ENCODE assay signal across 2 cellular contexts in genomic region chr5:90227688-90228087, GRCh38.
TF ChIP-seq lines count a peak whose summit lies in the region.

No MANE protein-coding gene starts in this region.

TF ChIP-seq in GM23338, 12 proteins besides CTCF, POLR2A, EP300 and RAD21 (continued from another document):
- TF ChIP-seq EZH2 (IDR thresholded peaks at IDR 0.05; ENCODE audit: low read depth, unreplicated experiment) = no peak
- TF ChIP-seq CREB1 (CRISPR knock-in tag; IDR thresholded peaks at IDR 0.05; ENCODE audit: low read depth) = no peak
- no peak for TF ChIP-seq REST (IDR thresholded peaks at IDR 0.05; ENCODE audit: unreplicated experiment)
- no peak for TF ChIP-seq POLR2AphosphoS5 (IDR thresholded peaks at IDR 0.05; ENCODE audit: low read depth)
- no peak for TF ChIP-seq JUNB (IDR thresholded peaks at IDR 0.05; ENCODE audit: unreplicated experiment)
- TF ChIP-seq ZNF331 (CRISPR knock-in tag; IDR thresholded peaks at IDR 0.05; ENCODE audit: low read depth) = no peak
- TF ChIP-seq NANOG (IDR thresholded peaks at IDR 0.05; ENCODE audit: borderline replicate concordance) = no peak
- TF ChIP-seq ZNF462 (CRISPR knock-in tag; IDR thresholded peaks at IDR 0.05) = no peak
- TF ChIP-seq EZH2phosphoT487 (IDR thresholded peaks at IDR 0.05; ENCODE audit: unreplicated experiment) = no peak
- no peak for TF ChIP-seq ETS1 (IDR thresholded peaks at IDR 0.05)
- no peak for TF ChIP-seq STAT1 (IDR thresholded peaks at IDR 0.05; ENCODE audit: unreplicated experiment)
TF ChIP-seq in GM23338: peak in this region for 0.

TF ChIP-seq in HepG2, 621 proteins besides CTCF, POLR2A, EP300 and RAD21:
- no peak for TF ChIP-seq NCOR1 (IDR thresholded peaks at IDR 0.05; ENCODE audit: borderline replicate concordance, low read length)
- no peak for TF ChIP-seq TFDP1 (CRISPR knock-in tag; IDR thresholded peaks at IDR 0.05; ENCODE audit: borderline replicate concordance)
- no peak for TF ChIP-seq RARA (CRISPR knock-in tag; IDR thresholded peaks at IDR 0.05)
- TF ChIP-seq ATF5 (CRISPR knock-in tag; IDR thresholded peaks at IDR 0.05; ENCODE audit: low read depth) = no peak
- no peak for TF ChIP-seq NFYC (CRISPR knock-in tag; IDR thresholded peaks at IDR 0.05)
- no peak for TF ChIP-seq RXRB (CRISPR knock-in tag; IDR thresholded peaks at IDR 0.05; ENCODE audit: borderline replicate concordance)
- TF ChIP-seq PAX8 (CRISPR knock-in tag; IDR thresholded peaks at IDR 0.05; ENCODE audit: borderline replicate concordance) = no peak
